In genomic region chr11:73001615-73002014, GRCh38 we compare ENCODE assay signal across 15 cellular contexts.
DNase-seq lines count a peak whose midpoint lies in the region; TF ChIP-seq lines count a peak whose summit lies in the region.
"Had no signal": no experiment of that assay in that cellular context is flagged by ENCODE, and none has a peak within 500 bp of the region (broad histone marks: within the 10 kb centered on the region; RNA-seq: fewer than 3 reads in every experiment).

No MANE protein-coding gene starts in this region.

- H3K36me3 ChIP-seq in A673 (ENCODE audit: insufficient read depth, low read length, poor library complexity, severe bottlenecking) (no peaks in the 10 kb centered on the region), hepatocyte (replicated peaks; ENCODE audit: insufficient read depth, low read depth) (no peaks in the 10 kb centered on the region), uterus (no peaks in the 10 kb centered on the region), prostate gland (no peaks in the 10 kb centered on the region)
- H3K36me3 ChIP-seq: BE2C had no signal

- H3K4me3 Mint-ChIP-seq in osteocyte (ENCODE audit: unreplicated experiment): no peak overlapping the region
- H3K4me3 Mint-ChIP-seq: activated CD4-positive, alpha-beta memory T cell treated with anti-CD3 and anti-CD28 coated beads, Interleukin-2, amount 10 ng/mL, durations not matched to agents 7 days and 5 days had no signal

- H3K79me2 ChIP-seq in hepatocyte: no peaks in the 10 kb centered on the region

- H3K27ac ChIP-seq in A673 (ENCODE audit: low read depth, low read length, poor library complexity, severe bottlenecking) (no peak overlapping the region), hepatocyte (no peak overlapping the region), uterus (no peak overlapping the region), prostate gland (no peak overlapping the region)
- H3K27ac ChIP-seq: PC-9 had no signal

- DNase-seq in A673 (ENCODE audit: low spot score): peak; percentile 43
- peak; percentile 34 for DNase-seq in LHCN-M2 (ENCODE audit: low read depth)
- peak; percentile 31 for DNase-seq in NCI-H774 (lab: John Stamatoyannopoulos, UW)
- DNase-seq in fibroblast of the aortic adventitia (ENCODE audit: low read depth): peak; percentile 28
- DNase-seq in hepatocyte (ENCODE audit: low spot score): no peak
- DNase-seq in uterus: no peak
- no peak for DNase-seq in prostate gland (ENCODE audit: low spot score)
- DNase-seq in osteocyte (ENCODE audit: extremely low spot score, unreplicated experiment): no peak
- DNase-seq: activated CD4-positive, alpha-beta memory T cell treated with anti-CD3 and anti-CD28 coated beads, Interleukin-2, amount 10 ng/mL, durations not matched to agents 7 days and 5 days; activated effector memory CD4-positive, alpha-beta T cell treated with Interleukin-2 at 50 U/mL for 16 hours; BE2C; NCI-H1048; PC-9; retina; T-helper 9 cell had no signal

- no peak overlapping the region for H3K4me2 ChIP-seq in hepatocyte
- H3K4me2 ChIP-seq: PC-9 had no signal

- H3K4me3 ChIP-seq in A673 (ENCODE audit: low read depth, low read length, poor library complexity, severe bottlenecking): no peak overlapping the region
- H3K4me3 ChIP-seq in fibroblast of the aortic adventitia (ENCODE audit: low read depth, low read length): no peak overlapping the region
- no peak overlapping the region for H3K4me3 ChIP-seq in hepatocyte
- no peak overlapping the region for H3K4me3 ChIP-seq in uterus
- H3K4me3 ChIP-seq in prostate gland: no peak overlapping the region
- H3K4me3 ChIP-seq: PC-9 had no signal

- H3K27me3 ChIP-seq in A673 (replicated peaks; ENCODE audit: insufficient read depth, low read depth, low read length, poor library complexity): no peaks in the 10 kb centered on the region
- H3K27me3 ChIP-seq in hepatocyte: no peaks in the 10 kb centered on the region
- H3K27me3 ChIP-seq in uterus: no peaks in the 10 kb centered on the region
- H3K27me3 ChIP-seq in prostate gland (replicated peaks; ENCODE audit: insufficient read depth): no peaks in the 10 kb centered on the region
- H3K27me3 ChIP-seq: BE2C had no signal

- no peak overlapping the region for H2AFZ ChIP-seq in hepatocyte
- H2AFZ ChIP-seq: PC-9 had no signal

- 82% methylated on average over 4 of the region's 4 CpGs for WGBS in hepatocyte (ENCODE audit: low lambda C conversion rate, missing lambda C conversion rate)
- 82% methylated on average over 4 of the region's 4 CpGs for WGBS in prostate gland

- no peaks in the 10 kb centered on the region for H3K9me3 ChIP-seq in A673 (ENCODE audit: low read depth, low read length, poor library complexity, severe bottlenecking)
- H3K9me3 ChIP-seq in hepatocyte (ENCODE audit: low read depth): no peaks in the 10 kb centered on the region
- H3K9me3 ChIP-seq in uterus: no peaks in the 10 kb centered on the region
- no peaks in the 10 kb centered on the region for H3K9me3 ChIP-seq in prostate gland
- H3K9me3 ChIP-seq: BE2C had no signal

- no peaks in the 10 kb centered on the region for H3K9me3 Mint-ChIP-seq in osteocyte (ENCODE audit: unreplicated experiment)
- H3K9me3 Mint-ChIP-seq: activated CD4-positive, alpha-beta memory T cell treated with anti-CD3 and anti-CD28 coated beads, Interleukin-2, amount 10 ng/mL, durations not matched to agents 7 days and 5 days had no signal

- no peaks in the 10 kb centered on the region for H3K27me3 Mint-ChIP-seq in osteocyte (ENCODE audit: unreplicated experiment)
- H3K27me3 Mint-ChIP-seq: activated CD4-positive, alpha-beta memory T cell treated with anti-CD3 and anti-CD28 coated beads, Interleukin-2, amount 10 ng/mL, durations not matched to agents 7 days and 5 days had no signal

- intact Hi-C loops in A673 (cut with micrococcal nuclease; ENCODE audit: unreplicated experiment) (no loop called here), uterus (cut with DNase I; ENCODE audit: low total_unique reads) (no loop called here), prostate gland (cut with DNase I) (no loop called here)

- POLR2A ChIA-PET in A673 (lab: Charles Lee; ENCODE audit: low non-redundant PET): no interaction called here

- no peak for TF ChIP-seq CTCF in A673 (conservative IDR thresholded peaks at IDR 0.05; ENCODE audit: low read depth, low read length)
- TF ChIP-seq CTCF in fibroblast of the aortic adventitia (IDR thresholded peaks at IDR 0.05; ENCODE audit: insufficient read depth, low read length): no peak
- no peak for TF ChIP-seq CTCF in hepatocyte (IDR thresholded peaks at IDR 0.05; ENCODE audit: poor library complexity)
- no peak for TF ChIP-seq CTCF in uterus (IDR thresholded peaks at IDR 0.05)
- TF ChIP-seq CTCF in prostate gland (IDR thresholded peaks at IDR 0.05): no peak
- TF ChIP-seq CTCF in osteocyte (IDR thresholded peaks at IDR 0.05): no peak

- no TSS peak for BruUV-seq in A673 (replicated peaks; lab: Mats Ljungman, UMichigan)

- H3K27ac Mint-ChIP-seq in osteocyte (ENCODE audit: unreplicated experiment): no peak overlapping the region
- H3K27ac Mint-ChIP-seq: activated CD4-positive, alpha-beta memory T cell treated with anti-CD3 and anti-CD28 coated beads, Interleukin-2, amount 10 ng/mL, durations not matched to agents 7 days and 5 days had no signal

- peaks cover 5% of the 10 kb centered on the region for H3K4me1 ChIP-seq in A673 (ENCODE audit: insufficient read depth, low read length, poor library complexity, severe bottlenecking)
- no peaks in the 10 kb centered on the region for H3K4me1 ChIP-seq in hepatocyte (ENCODE audit: insufficient read depth)
- no peaks in the 10 kb centered on the region for H3K4me1 ChIP-seq in uterus
- H3K4me1 ChIP-seq in prostate gland (replicated peaks): no peaks in the 10 kb centered on the region
- H3K4me1 ChIP-seq: BE2C had no signal

- TF ChIP-seq POLR2A in uterus (IDR thresholded peaks at IDR 0.05) (no peak), prostate gland (IDR thresholded peaks at IDR 0.05) (no peak)

- H4K20me1 ChIP-seq in hepatocyte (ENCODE audit: insufficient read depth, poor library complexity, severe bottlenecking): no peaks in the 10 kb centered on the region

- peaks cover 9% of the 10 kb centered on the region for H3K36me3 Mint-ChIP-seq in osteocyte (ENCODE audit: unreplicated experiment)

- H3K4me1 Mint-ChIP-seq in osteocyte (ENCODE audit: unreplicated experiment): peaks cover 7% of the 10 kb centered on the region
- H3K4me1 Mint-ChIP-seq: activated CD4-positive, alpha-beta memory T cell treated with anti-CD3 and anti-CD28 coated beads, Interleukin-2, amount 10 ng/mL, durations not matched to agents 7 days and 5 days had no signal

- no peaks in the 10 kb centered on the region for H3K9me2 ChIP-seq in hepatocyte (replicated peaks; ENCODE audit: insufficient read depth)

- CTCF ChIA-PET in A673 (lab: Charles Lee): no interaction called here

Comparison
In these comparisons a context has a peak if more than half of its experiments do, and no peak if none do; other contexts are left out.
1. DNase-seq: peak in A673 (single experiment), LHCN-M2 (single experiment), NCI-H774 (single experiment) and fibroblast of the aortic adventitia (single experiment); none in hepatocyte (single experiment), uterus (0 of 2), prostate gland (single experiment) and osteocyte (single experiment).